ENCODE assay signal across 13 cellular contexts in genomic region chr9:101326501-101326900, GRCh38. TPM values are rescaled to one million over a fixed set of nuclear protein-coding genes. Genes with fewer than 3 reads are reported as not detected.
DNase-seq lines count a peak whose midpoint lies in the region; ATAC-seq and TF ChIP-seq lines count a peak whose summit lies in the region.
"Had no signal": no experiment of that assay in that cellular context is flagged by ENCODE, and none has a peak within 500 bp of the region (broad histone marks: within the 10 kb centered on the region; RNA-seq: fewer than 3 reads in every experiment).

No MANE protein-coding gene starts in this region.

- H3K4me1 ChIP-seq in foreskin keratinocyte (no peaks in the 10 kb centered on the region), adrenal gland (replicated peaks in 1 of 2) (no peaks in the 10 kb centered on the region)
- H3K4me1 ChIP-seq: Peyer's patch had no signal

- peak; percentile 40 for ATAC-seq in foreskin keratinocyte
- no peak for ATAC-seq in GM21526 (IDR thresholded peaks at IDR 0.05; ENCODE audit: low FRiP score, unreplicated experiment)

- WGBS in adrenal gland, 4 donors = 53 to 82% (median 65%) methylated on average over 1 of the region's 1 CpG

- no peak overlapping the region for H3K4me3 ChIP-seq in adrenal gland

- H3K9me3 ChIP-seq in adrenal gland (replicated peaks in 1 of 3) = no peaks in the 10 kb centered on the region

- TF ChIP-seq CTCF in foreskin keratinocyte (conservative IDR thresholded peaks at IDR 0.05) (no peak), adrenal gland (IDR thresholded peaks at IDR 0.05) (no peak)

- DNase-seq in COLO668 (lab: John Stamatoyannopoulos, UW; ENCODE audit: unreplicated experiment) (peak; percentile 20), NCI-H1105 (lab: John Stamatoyannopoulos, UW) (peak; percentile 71), NCI-H69 (lab: John Stamatoyannopoulos, UW) (peak; percentile 88), foreskin keratinocyte (peak; percentile 26 to 62), COLO829 (ENCODE audit: low spot score) (no peak), AG08396 (ENCODE audit: low spot score) (no peak), adrenal gland (no peak)
- DNase-seq: activated naive CD8-positive, alpha-beta T cell treated with anti-CD3 and anti-CD28 coated beads, Interleukin-2, amount 10 ng/mL, durations not matched to agents 7 days and 5 days; activated T-cell treated with anti-CD3 and anti-CD28 coated beads, Interleukin-2, amount 50 U/mL, for 1 hour; HCEC 1CT; Peyer's patch had no signal

- H3K27ac ChIP-seq in foreskin keratinocyte (no peak overlapping the region), adrenal gland (no peak overlapping the region)
- H3K27ac ChIP-seq: KMS-11 had no signal

- no peak for TF ChIP-seq POLR2A in adrenal gland (IDR thresholded peaks at IDR 0.05)

- H3K27me3 ChIP-seq in foreskin keratinocyte (no peaks in the 10 kb centered on the region), adrenal gland (no peaks in the 10 kb centered on the region)
- H3K27me3 ChIP-seq: Peyer's patch had no signal

- H3K36me3 ChIP-seq in adrenal gland (replicated peaks in 1 of 2) = no peaks in the 10 kb centered on the region
- H3K36me3 ChIP-seq: Peyer's patch had no signal

- intact Hi-C loops in adrenal gland (cut with DNase I) = no loop called here

RNA-seq across cellular contexts. Expression of gene BAAT, which starts 58.3 kb away (rescaled TPM):
- total RNA-seq in foreskin keratinocyte (0.04 TPM in 1 of 2 replicates, not detected in the other), adrenal gland (under 1 TPM in 3 of 8 donors, not detected in 5; 0.11 to 0.19 (median 0.14) TPM)
- polyA plus RNA-seq in foreskin keratinocyte (0.03 and 0.04 TPM in 2 replicates), adrenal gland (under 1 TPM; 0.07 to 0.27 (median 0.16) TPM)
- total RNA-seq: activated naive CD8-positive, alpha-beta T cell treated with anti-CD3 and anti-CD28 coated beads, Interleukin-2, amount 10 ng/mL, durations not matched to agents 7 days and 5 days had no signal

Comparison
In these comparisons a context has a peak if more than half of its experiments do, and no peak if none do; other contexts are left out.
1. DNase-seq: peak in COLO668 (single experiment), NCI-H1105 (single experiment), NCI-H69 (single experiment) and foreskin keratinocyte (2 of 2); none in COLO829 (single experiment), AG08396 (single experiment) and adrenal gland (0 of 7).